In the genomic region with DNA sequence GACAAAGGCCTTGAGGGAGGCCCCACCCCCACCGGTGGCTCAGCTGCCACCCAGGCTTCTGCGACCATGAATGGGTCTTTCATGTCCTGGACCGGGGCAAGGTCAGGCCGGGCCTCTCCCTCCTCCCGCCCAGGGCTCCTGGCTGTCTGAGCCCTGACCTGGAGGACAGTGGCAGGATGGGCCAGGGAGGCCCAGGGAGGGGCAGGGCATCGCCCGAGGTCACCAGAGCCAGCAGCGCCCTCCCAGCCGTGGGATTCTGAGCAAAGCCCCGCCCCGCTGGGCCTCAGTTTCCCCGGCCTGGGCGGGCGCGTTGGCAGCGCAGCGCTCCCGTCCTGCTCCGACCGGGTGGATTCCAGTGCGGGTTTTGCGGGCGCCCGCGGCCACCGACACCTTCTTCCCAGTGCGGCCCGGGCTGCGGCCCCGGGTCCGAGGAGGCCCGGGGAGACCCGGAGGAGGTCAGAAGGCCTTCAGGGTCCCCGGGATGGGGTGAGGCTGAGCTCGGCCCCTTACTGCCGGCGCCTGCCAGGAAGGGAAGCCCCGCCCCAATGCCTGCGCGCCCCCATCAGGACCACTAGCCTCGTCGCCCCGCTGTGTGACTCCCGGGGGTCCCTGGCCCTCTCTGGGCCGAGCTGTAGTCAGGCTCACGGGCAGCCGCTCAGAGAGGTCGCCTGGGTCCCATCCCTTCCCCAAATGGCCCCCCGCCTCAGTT, we compare ENCODE assay signal across 8 cellular contexts. TPM values are rescaled to one million over a fixed set of nuclear protein-coding genes. Genes with fewer than 3 reads are reported as not detected.
DNase-seq lines count a peak whose midpoint lies in the region; ATAC-seq lines count a peak whose summit lies in the region.

No MANE protein-coding gene starts in this region.

- H3K9ac ChIP-seq in iPS-15b (ENCODE audit: low read depth, low read length) = no peak overlapping the region

- H3K27me3 ChIP-seq in iPS-15b (ENCODE audit: control insufficient read depth, insufficient read depth, low read length) = peaks cover 18% of the 10 kb centered on the region

- peaks cover 66% of the 10 kb centered on the region for H3K27me3 Mint-ChIP-seq in activated T-cell treated with anti-CD3 and anti-CD28 coated beads, Interleukin-2, amount 50 U/mL, for 72 hours (ENCODE audit: low read depth)
- H3K27me3 Mint-ChIP-seq in stimulated activated naive CD8-positive, alpha-beta T cell treated with anti-CD3 and anti-CD28 coated beads, Interleukin-15, amount 100 ng/mL, for 72 hours = peaks cover 77% of the 10 kb centered on the region

- peak overlapping the region in 1 of 2 donors; percentile 57 for H3K4me3 Mint-ChIP-seq in activated T-cell treated with anti-CD3 and anti-CD28 coated beads, Interleukin-2, amount 50 U/mL, for 72 hours
- peak overlapping the region in 1 of 2 donors; percentile 41 for H3K4me3 Mint-ChIP-seq in stimulated activated naive CD8-positive, alpha-beta T cell treated with anti-CD3 and anti-CD28 coated beads, Interleukin-15, amount 100 ng/mL, for 72 hours

- H3K9me3 ChIP-seq in iPS-15b (ENCODE audit: control insufficient read depth, insufficient read depth, low read length) = no peaks in the 10 kb centered on the region

- no peaks in the 10 kb centered on the region for H3K36me3 Mint-ChIP-seq in activated T-cell treated with anti-CD3 and anti-CD28 coated beads, Interleukin-2, amount 50 U/mL, for 72 hours (ENCODE audit: insufficient read depth in 2 of 2)

- peak; percentile 53 for DNase-seq in activated CD4-positive, alpha-beta T cell treated with anti-CD3 and anti-CD28 coated beads for 48 hours
- DNase-seq in activated CD4-positive, alpha-beta T cell treated with anti-CD3 and anti-CD28 coated beads, Interleukin-2, amount 50 U/mL, for 1 hour = no peak
- peak; percentile 30 to 52 for DNase-seq in activated T-cell treated with anti-CD3 and anti-CD28 coated beads, Interleukin-2, amount 50 U/mL, for 72 hours
- no peak for DNase-seq in stimulated activated naive CD8-positive, alpha-beta T cell treated with anti-CD3 and anti-CD28 coated beads, Interleukin-15, amount 100 ng/mL, for 72 hours
- DNase-seq in NCI-H146 (lab: John Stamatoyannopoulos, UW) (no peak), T-helper 1 cell (no peak)

- no peaks in the 10 kb centered on the region for H3K9me3 Mint-ChIP-seq in activated T-cell treated with anti-CD3 and anti-CD28 coated beads, Interleukin-2, amount 50 U/mL, for 72 hours
- no peaks in the 10 kb centered on the region for H3K9me3 Mint-ChIP-seq in stimulated activated naive CD8-positive, alpha-beta T cell treated with anti-CD3 and anti-CD28 coated beads, Interleukin-15, amount 100 ng/mL, for 72 hours

- H3K4me3 ChIP-seq in iPS-15b (ENCODE audit: low read depth, low read length) = peak overlapping the region; percentile 65

- peaks cover 3% of the 10 kb centered on the region for H3K4me1 ChIP-seq in iPS-15b (ENCODE audit: control insufficient read depth, insufficient read depth, low read length)

- no peaks in the 10 kb centered on the region for H3K36me3 ChIP-seq in iPS-15b (ENCODE audit: control insufficient read depth, insufficient read depth, low read length)

- peaks cover 6% of the 10 kb centered on the region for H3K4me1 Mint-ChIP-seq in activated T-cell treated with anti-CD3 and anti-CD28 coated beads, Interleukin-2, amount 50 U/mL, for 72 hours (ENCODE audit: low read depth)
- H3K4me1 Mint-ChIP-seq in stimulated activated naive CD8-positive, alpha-beta T cell treated with anti-CD3 and anti-CD28 coated beads, Interleukin-15, amount 100 ng/mL, for 72 hours = peaks cover 15% of the 10 kb centered on the region

- peak; percentile 39 to 42 for ATAC-seq in activated T-cell treated with anti-CD3 and anti-CD28 coated beads, Interleukin-2, amount 50 U/mL, for 72 hours (replicated peaks in 1 of 2)
- peak; percentile 59 for ATAC-seq in stimulated activated naive CD8-positive, alpha-beta T cell treated with anti-CD3 and anti-CD28 coated beads, Interleukin-15, amount 100 ng/mL, for 72 hours
- no peak for ATAC-seq in GM18907 (IDR thresholded peaks at IDR 0.05; ENCODE audit: unreplicated experiment)

- H3K27ac Mint-ChIP-seq in activated T-cell treated with anti-CD3 and anti-CD28 coated beads, Interleukin-2, amount 50 U/mL, for 72 hours = no peak overlapping the region
- no peak overlapping the region for H3K27ac Mint-ChIP-seq in stimulated activated naive CD8-positive, alpha-beta T cell treated with anti-CD3 and anti-CD28 coated beads, Interleukin-15, amount 100 ng/mL, for 72 hours

RNA-seq across cellular contexts. Expression of a gene that starts 24.6 kb away (rescaled TPM):
- total RNA-seq in activated T-cell treated with anti-CD3 and anti-CD28 coated beads, Interleukin-2, amount 50 U/mL, for 72 hours = under 1 TPM; 0.05 to 0.19 TPM

RNA-seq across cellular contexts. Expression of a gene that starts 44.3 kb away (rescaled TPM):
- 1 to 10 TPM in 1 of 2 donors, under 1 TPM in 1; 0.67 to 2.3 TPM for total RNA-seq in activated T-cell treated with anti-CD3 and anti-CD28 coated beads, Interleukin-2, amount 50 U/mL, for 72 hours

RNA-seq across cellular contexts. Expression of a gene that starts 49.1 kb away (rescaled TPM):
- under 1 TPM; 0.24 to 0.81 TPM for total RNA-seq in activated T-cell treated with anti-CD3 and anti-CD28 coated beads, Interleukin-2, amount 50 U/mL, for 72 hours

RNA-seq across cellular contexts. Expression of a gene that starts 55.2 kb away (rescaled TPM):
- total RNA-seq in activated T-cell treated with anti-CD3 and anti-CD28 coated beads, Interleukin-2, amount 50 U/mL, for 72 hours = 10 to 100 TPM; 22.1 to 25.7 TPM

Comparison
In these comparisons a context has a peak if more than half of its experiments do, and no peak if none do; other contexts are left out.
1. DNase-seq: peak in activated CD4-positive, alpha-beta T cell treated with anti-CD3 and anti-CD28 coated beads for 48 hours (single experiment) and activated T-cell treated with anti-CD3 and anti-CD28 coated beads, Interleukin-2, amount 50 U/mL, for 72 hours (2 of 2); none in activated CD4-positive, alpha-beta T cell treated with anti-CD3 and anti-CD28 coated beads, Interleukin-2, amount 50 U/mL, for 1 hour (single experiment), stimulated activated naive CD8-positive, alpha-beta T cell treated with anti-CD3 and anti-CD28 coated beads, Interleukin-15, amount 100 ng/mL, for 72 hours (0 of 2), NCI-H146 (single experiment) and T-helper 1 cell (0 of 5).